In the genomic region with DNA sequence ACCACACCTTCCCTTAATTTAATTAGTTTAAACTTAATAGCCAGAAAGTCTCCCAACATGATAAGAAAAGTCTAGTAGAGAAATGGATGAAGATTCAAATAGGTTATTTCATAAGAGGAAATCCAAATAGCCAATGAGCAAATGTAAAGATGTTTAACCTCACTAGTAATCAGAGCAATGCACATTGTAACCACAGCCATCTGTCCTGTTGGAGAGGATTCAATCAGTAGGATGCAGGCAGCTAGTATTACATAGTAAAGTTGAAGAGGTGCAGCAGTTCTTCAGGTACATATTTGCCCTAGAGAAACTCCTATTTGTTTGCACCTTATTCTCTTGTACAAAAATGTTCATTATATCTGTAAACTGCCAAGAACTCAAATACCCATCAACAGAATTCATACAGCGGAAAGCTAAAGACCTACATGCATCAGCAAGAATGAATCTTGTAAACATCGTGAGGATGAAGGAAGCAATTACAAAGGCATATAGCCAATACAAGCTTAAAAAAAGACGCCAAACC, we compare ENCODE assay signal across 20 cellular contexts.
"Had no signal": no experiment of that assay in that cellular context is flagged by ENCODE, and none has a peak within 500 bp of the region (broad histone marks: within the 10 kb centered on the region; RNA-seq: fewer than 3 reads in every experiment).

No MANE protein-coding gene starts in this region.

- ATAC-seq: activated CD8-positive, alpha-beta T cell treated with anti-CD3 and anti-CD28 coated beads, Interleukin-2, amount 10 ng/mL, durations not matched to agents 7 days and 5 days; activated naive CD4-positive, alpha-beta T cell treated with anti-CD3 and anti-CD28 coated beads, Interleukin-2, amount 50 U/mL, for 72 hours; activated T-cell treated with anti-CD3 and anti-CD28 coated beads, Interleukin-2, amount 50 U/mL, for 72 hours; body of pancreas; WTC11 had no signal

- H3K9me3 Mint-ChIP-seq: activated naive CD4-positive, alpha-beta T cell treated with anti-CD3 and anti-CD28 coated beads, Interleukin-2, amount 50 U/mL, for 72 hours; activated T-cell treated with anti-CD3 and anti-CD28 coated beads, Interleukin-2, amount 50 U/mL, for 72 hours; nephron; WTC11 had no signal

- H3K27ac Mint-ChIP-seq: activated CD8-positive, alpha-beta T cell treated with anti-CD3 and anti-CD28 coated beads, Interleukin-2, amount 10 ng/mL, durations not matched to agents 7 days and 5 days; activated naive CD4-positive, alpha-beta T cell treated with anti-CD3 and anti-CD28 coated beads, Interleukin-2, amount 50 U/mL, for 72 hours; nephron; WTC11 had no signal

- DNase-seq: activated CD4-positive, alpha-beta T cell treated with anti-CD3 and anti-CD28 coated beads for 4 hours; activated CD8-positive, alpha-beta memory T cell treated with anti-CD3 and anti-CD28 coated beads, Interleukin-2, amount 50 U/mL, for 48 hours; activated CD8-positive, alpha-beta T cell treated with anti-CD3 and anti-CD28 coated beads, Interleukin-2, amount 10 ng/mL, durations not matched to agents 7 days and 5 days; activated gamma-delta T cell; activated T-cell treated with anti-CD3 and anti-CD28 coated beads, Interleukin-2, amount 50 U/mL, for 72 hours; amygdala; body of pancreas; central memory CD4-positive, alpha-beta T cell; cortex of kidney; effector CD4-positive, alpha-beta T cell; hypothalamus; mesenchymal stem cell; nucleus accumbens; stimulated activated CD4-positive, alpha-beta T cell treated with anti-CD3 and anti-CD28 coated beads, Interleukin-4, amount 100 ng/mL, for 1 hour; stimulated activated naive CD4-positive, alpha-beta T cell treated with Interleukin-2 at 50 U/mL for 16 hours; substantia nigra; T1000 had no signal

- H3K4me3 Mint-ChIP-seq: activated CD8-positive, alpha-beta T cell treated with anti-CD3 and anti-CD28 coated beads, Interleukin-2, amount 10 ng/mL, durations not matched to agents 7 days and 5 days; activated T-cell treated with anti-CD3 and anti-CD28 coated beads, Interleukin-2, amount 50 U/mL, for 72 hours; nephron; WTC11 had no signal
